ENCODE assay signal across 7 cellular contexts in genomic region chr7:103223062-103223461, GRCh38.
DNase-seq lines count a peak whose midpoint lies in the region; ATAC-seq, FAIRE-seq and TF ChIP-seq lines count a peak whose summit lies in the region.
"Not testable (repeated sequence)": the region's sequence is repeated elsewhere in the genome, so short reads cannot be mapped to it uniquely, and the experiment has no call there.

No MANE protein-coding gene starts in this region.

- TF ChIP-seq POLR2A in GM12891 (IDR thresholded peaks at IDR 0.05; ENCODE audit: low read depth, low read length); GM12878 (IDR thresholded peaks at IDR 0.05; ENCODE audit: low read depth, low read length): not testable (repeated sequence)

- H3K4me3 ChIP-seq in OCI-LY3 (ENCODE audit: low read length) = peak overlapping the region; percentile 35; the same call in 1 of the 2 replicates
- H3K4me3 ChIP-seq in GM12878 = not testable (repeated sequence)

- FAIRE-seq in GM12891 (lab: Jason Lieb, UNC); GM12878 (lab: Jason Lieb, UNC): not testable (repeated sequence)

- H3K79me2 ChIP-seq in OCI-LY3 (ENCODE audit: low read length); GM12878 (ENCODE audit: control insufficient read depth, insufficient read depth, low read length): not testable (repeated sequence)

- intact Hi-C loops in GM12878 (cut with micrococcal nuclease; ENCODE audit: unreplicated experiment) = not testable (repeated sequence)

- DNase-seq in CD1c-positive myeloid dendritic cell (ENCODE audit: extremely low spot score) (peak; percentile 43), MV-4-11 (lab: John Stamatoyannopoulos, UW) (peak; percentile 65), GM12878 (ENCODE audit: low read depth, low spot score) (peak; percentile 15)
- DNase-seq in GM12891 (ENCODE audit: insufficient read length, low spot score) = not testable (repeated sequence)

- BruUV-seq in GM12878 (replicated peaks; lab: Mats Ljungman, UMichigan) = not testable (repeated sequence)

- CTCF ChIA-PET in GM12878 (lab: Yijun Ruan, JAX) = not testable (repeated sequence)

- peak in 1 of 2 experiments; percentile 57; a peak in 1 of 4 replicates for TF ChIP-seq EP300 in GM12878 (IDR thresholded peaks at IDR 0.05; ENCODE audit: borderline replicate concordance in 1 of 2, control insufficient read depth in 1 of 2, low read depth in 2 of 2, low read length in 2 of 2)

- TF ChIP-seq CTCF in OCI-LY3 (IDR thresholded peaks at IDR 0.05; ENCODE audit: low read depth, low read length); GM12878 (IDR thresholded peaks at IDR 0.05 in 2 of 3, conservative IDR thresholded peaks at IDR 0.05 in 1 of 3; ENCODE audit: control insufficient read depth in 2 of 3, extremely low read depth in 1 of 3, insufficient read depth in 1 of 3, low read depth in 3 of 3, low read length in 3 of 3): not testable (repeated sequence)

- H3K27ac ChIP-seq in OCI-LY3 (ENCODE audit: low read length) (peak overlapping the region; percentile 74), GM12878 (ENCODE audit: control insufficient read depth, insufficient read depth) (0 out of 2 replicates have a peak overlapping the region, but pooled peaks have one; percentile 37)

- SMC1A ChIA-PET in GM12878 (lab: Charles Lee; ENCODE audit: uncharacterized antibody, unreplicated experiment) = not testable (repeated sequence)

- 20% methylated on average over 3 of the region's 3 CpGs for WGBS in GM12878 (ENCODE audit: insufficient coverage, insufficient replicate concordance, low lambda C conversion rate, missing lambda C conversion rate)

- TF ChIP-seq RAD21 in GM12878 (IDR thresholded peaks at IDR 0.05; ENCODE audit: insufficient read depth, low read depth, low read length) = not testable (repeated sequence)

- peak overlapping the region; percentile 45; the same call in 1 of the 2 replicates for H3K9ac ChIP-seq in OCI-LY3 (ENCODE audit: low read length)
- H3K9ac ChIP-seq in GM12878 (ENCODE audit: control insufficient read depth, insufficient read depth, low read length) = not testable (repeated sequence)

- not testable (repeated sequence) for H2AFZ ChIP-seq in OCI-LY3 (ENCODE audit: low read depth, low read length)
- peak overlapping the region; percentile 34; the same call in 1 of the 2 replicates for H2AFZ ChIP-seq in GM12878 (ENCODE audit: control insufficient read depth, low read depth, low read length)

- POLR2A ChIA-PET in GM12878 (lab: Charles Lee) = interaction anchor here (0.6 kb wide), 1 partner anchor 83 kb away, joined by 4 read pairs; no protein-coding TSS in a partner anchor

- not testable (repeated sequence) for H3K36me3 ChIP-seq in OCI-LY3 (replicated peaks; ENCODE audit: low read depth, low read length); GM12878 (ENCODE audit: control insufficient read depth in 2 of 2, insufficient read depth in 2 of 2, low read length in 1 of 2)

- in situ Hi-C loops in GM12878 (cut with MboI) = not testable (repeated sequence)

- not testable (repeated sequence) for H3K9me3 ChIP-seq in OCI-LY3 (ENCODE audit: insufficient read depth, low read length); GM12878 (replicated peaks; ENCODE audit: control insufficient read depth, insufficient read depth, low read length)

- peak overlapping the region; percentile 65 for H3K4me2 ChIP-seq in OCI-LY3 (ENCODE audit: low read length)
- not testable (repeated sequence) for H3K4me2 ChIP-seq in GM12878 (ENCODE audit: control insufficient read depth, insufficient read depth)

- not testable (repeated sequence) for H3K27me3 ChIP-seq in OCI-LY3 (ENCODE audit: low read depth, low read length); GM12878 (replicated peaks in 1 of 2; ENCODE audit: control insufficient read depth in 2 of 2, insufficient read depth in 2 of 2, low read length in 1 of 2)

- peak; percentile 82 for ATAC-seq in GM18868 (IDR thresholded peaks at IDR 0.05; ENCODE audit: unreplicated experiment)
- peak; percentile 46 for ATAC-seq in HG02885 (IDR thresholded peaks at IDR 0.05; ENCODE audit: poor library complexity, unreplicated experiment)
- peak; percentile 59 for ATAC-seq in GM12878

- RAD21 ChIA-PET in GM12878 (lab: Charles Lee; ENCODE audit: unreplicated experiment) = not testable (repeated sequence)

- H4K20me1 ChIP-seq in OCI-LY3 (ENCODE audit: insufficient read depth, low read length); GM12878 (ENCODE audit: control insufficient read depth, insufficient read depth): not testable (repeated sequence)

- H3K4me1 ChIP-seq in OCI-LY3 (ENCODE audit: low read length) = peaks cover 55% of the 10 kb centered on the region
- H3K4me1 ChIP-seq in GM12878 (ENCODE audit: control insufficient read depth, insufficient read depth, low read length) = not testable (repeated sequence)

TF ChIP-seq in GM12891, 5 proteins besides CTCF, POLR2A, EP300 and RAD21:
- peak; percentile 92 for TF ChIP-seq SPI1 (IDR thresholded peaks at IDR 0.05; ENCODE audit: low read depth, low read length)

TF ChIP-seq in GM12878, 131 proteins besides CTCF, POLR2A, EP300 and RAD21:
- TF ChIP-seq NFIC (IDR thresholded peaks at IDR 0.05; ENCODE audit: low read depth, low read length) = peak; percentile 56; the same call in 1 of the 2 replicates
- peak; percentile 77 for TF ChIP-seq MTA2 (IDR thresholded peaks at IDR 0.05; ENCODE audit: low read depth)
- TF ChIP-seq SPI1 (IDR thresholded peaks at IDR 0.05; ENCODE audit: borderline replicate concordance, insufficient read depth, low read depth, low read length) = peak; percentile 91
- TF ChIP-seq CREM (IDR thresholded peaks at IDR 0.05; ENCODE audit: low read depth) = peak; percentile 35; the same call in 1 of the 2 replicates
- peak; percentile 38; the same call in 1 of the 2 replicates for TF ChIP-seq IRF4 (IDR thresholded peaks at IDR 0.05; ENCODE audit: low read depth, low read length)
- TF ChIP-seq ATF2 (IDR thresholded peaks at IDR 0.05; ENCODE audit: low read length) = 0 out of 2 replicates have a peak, but pooled peaks have one; percentile 26
- TF ChIP-seq RELB (IDR thresholded peaks at IDR 0.05; ENCODE audit: low read depth) = peak; percentile 65; the same call in 1 of the 2 replicates
- 0 out of 2 replicates have a peak, but pooled peaks have one; percentile 37 for TF ChIP-seq BCL11A (IDR thresholded peaks at IDR 0.05; ENCODE audit: low read depth, low read length)
- peak; percentile 65 for TF ChIP-seq JUNB (IDR thresholded peaks at IDR 0.05)
